In genomic region chr20:59040682-59041081, GRCh38 we compare ENCODE assay signal across 12 cellular contexts. TPM values are rescaled to one million over a fixed set of nuclear protein-coding genes. Genes with fewer than 3 reads are reported as not detected.
DNase-seq lines count a peak whose midpoint lies in the region; ATAC-seq, FAIRE-seq and TF ChIP-seq lines count a peak whose summit lies in the region.
"Had no signal": no experiment of that assay in that cellular context is flagged by ENCODE, and none has a peak within 500 bp of the region (broad histone marks: within the 10 kb centered on the region; RNA-seq: fewer than 3 reads in every experiment).

No MANE protein-coding gene starts in this region.

- H3K27ac ChIP-seq in KMS-11 (no peak overlapping the region), astrocyte (ENCODE audit: low read depth, low read length) (no peak overlapping the region)

- intact Hi-C loops in Caco-2 (cut with micrococcal nuclease; ENCODE audit: unreplicated experiment): no loop called here
- intact Hi-C loops in natural killer cell (cut with micrococcal nuclease): no loop called here

- H2AFZ ChIP-seq in KMS-11 (ENCODE audit: low read depth) (no peak overlapping the region), astrocyte (ENCODE audit: low read depth, low read length) (no peak overlapping the region)

- H3K36me3 ChIP-seq in Caco-2 (ENCODE audit: control insufficient read depth, insufficient read depth, low read length) (peaks cover 13% of the 10 kb centered on the region), KMS-11 (ENCODE audit: insufficient read depth) (peaks cover 25% of the 10 kb centered on the region; the same call in 1 of the 2 replicates), astrocyte (ENCODE audit: insufficient read depth, low read length) (peaks cover 20% of the 10 kb centered on the region)

- H3K27ac Mint-ChIP-seq in Caco-2 (ENCODE audit: unreplicated experiment) (peak overlapping the region; percentile 20), astrocyte (ENCODE audit: unreplicated experiment) (no peak overlapping the region), natural killer cell (peak overlapping the region in 1 of 2 donors; percentile 84)

- POLR2A ChIA-PET in Caco-2 (lab: Charles Lee): interaction anchor here (3.2 kb wide), 1 partner anchor 9 kb away, joined by 56 read pairs; the partner anchor contains the start of gene ATP5F1E

- no peaks in the 10 kb centered on the region for H3K9me3 ChIP-seq in Caco-2
- H3K9me3 ChIP-seq in astrocyte (ENCODE audit: insufficient read depth, low read depth, low read length): no peaks in the 10 kb centered on the region

- H3K27me3 Mint-ChIP-seq in Caco-2 (ENCODE audit: insufficient read depth, unreplicated experiment): no peaks in the 10 kb centered on the region
- H3K27me3 Mint-ChIP-seq in astrocyte (ENCODE audit: low read depth, unreplicated experiment): no peaks in the 10 kb centered on the region
- H3K27me3 Mint-ChIP-seq in natural killer cell (ENCODE audit: low read depth in 2 of 2): no peaks in the 10 kb centered on the region

- H3K27me3 ChIP-seq in Caco-2 (replicated peaks; ENCODE audit: control insufficient read depth, insufficient read depth, low read length) (no peaks in the 10 kb centered on the region), KMS-11 (ENCODE audit: insufficient read depth, low read depth) (no peaks in the 10 kb centered on the region), astrocyte (ENCODE audit: insufficient read depth, low read length) (no peaks in the 10 kb centered on the region)

- H3K79me2 ChIP-seq in KMS-11 (ENCODE audit: insufficient read depth, low read depth): peaks cover 62% of the 10 kb centered on the region
- peaks cover 63% of the 10 kb centered on the region for H3K79me2 ChIP-seq in astrocyte (ENCODE audit: insufficient read depth, low read length)

- TF ChIP-seq CTCF in Caco-2 (IDR thresholded peaks at IDR 0.05; ENCODE audit: insufficient read depth in 1 of 2, low read depth in 1 of 2, low read length in 1 of 2, severe bottlenecking in 1 of 2, unreplicated experiment in 1 of 2) (no peak), KMS-11 (conservative IDR thresholded peaks at IDR 0.05; ENCODE audit: low read depth, low read length) (no peak), astrocyte (IDR thresholded peaks at IDR 0.05; ENCODE audit: insufficient read depth, low read depth, low read length) (no peak), natural killer cell (IDR thresholded peaks at IDR 0.05) (no peak)

- peaks cover 35% of the 10 kb centered on the region for H3K4me1 ChIP-seq in Caco-2
- H3K4me1 ChIP-seq in KMS-11 (ENCODE audit: low read depth, poor library complexity, severe bottlenecking): peaks cover 39% of the 10 kb centered on the region
- H3K4me1 ChIP-seq in astrocyte (ENCODE audit: insufficient read depth, low read length): no peaks in the 10 kb centered on the region

- no peak for ATAC-seq in natural killer cell

- peak overlapping the region; percentile 70 for H3K4me3 Mint-ChIP-seq in Caco-2 (ENCODE audit: unreplicated experiment)
- H3K4me3 Mint-ChIP-seq in astrocyte (ENCODE audit: unreplicated experiment): peak overlapping the region; percentile 73
- peak overlapping the region; percentile 91 for H3K4me3 Mint-ChIP-seq in natural killer cell

- H3K4me1 Mint-ChIP-seq in Caco-2 (ENCODE audit: low read depth, unreplicated experiment) (peaks cover 22% of the 10 kb centered on the region), astrocyte (ENCODE audit: low read depth, unreplicated experiment) (peaks cover 22% of the 10 kb centered on the region), natural killer cell (peaks cover 35 to 39% of the 10 kb centered on the region in 2 donors)

- CTCF ChIA-PET in Caco-2 (lab: Charles Lee): interaction anchor here (1.1 kb wide), 2 partner anchors 8 to 182 kb away, joined by 5 to 8 read pairs; partner anchors contain the start of gene ATP5F1E

- no peak for DNase-seq in Caco-2
- DNase-seq in astrocyte (ENCODE audit: low read depth): no peak
- no peak for DNase-seq in natural killer cell
- DNase-seq in medulla oblongata (ENCODE audit: extremely low spot score): no peak
- no peak for DNase-seq in MV-4-11 (lab: John Stamatoyannopoulos, UW)
- no peak for DNase-seq in glomerular visceral epithelial cell (ENCODE audit: extremely low spot score)
- DNase-seq in NCI-H526 treated with DMSO at 0.1 percent for 48 hours (lab: John Stamatoyannopoulos, UW): no peak
- DNase-seq: amniotic stem cell, DMS79 treated with DMSO at 0.1 percent for 48 hours had no signal

- H3K4me2 ChIP-seq in KMS-11 (peak overlapping the region; percentile 19; the same call in 1 of the 2 replicates), astrocyte (ENCODE audit: low read length) (peak overlapping the region; percentile 92)

- H3K9me3 Mint-ChIP-seq in Caco-2 (ENCODE audit: unreplicated experiment) (no peaks in the 10 kb centered on the region), astrocyte (ENCODE audit: unreplicated experiment) (no peaks in the 10 kb centered on the region), natural killer cell (no peaks in the 10 kb centered on the region)

- H4K20me1 ChIP-seq in KMS-11 (ENCODE audit: insufficient read depth): no peaks in the 10 kb centered on the region
- peaks cover 16% of the 10 kb centered on the region for H4K20me1 ChIP-seq in astrocyte (ENCODE audit: insufficient read depth, low read length)

- FAIRE-seq in astrocyte (lab: Jason Lieb, UNC): no peak
- FAIRE-seq: TTC549 had no signal

- H3K36me3 Mint-ChIP-seq in Caco-2 (ENCODE audit: insufficient read depth, unreplicated experiment) (peaks cover 52% of the 10 kb centered on the region), astrocyte (ENCODE audit: low read depth, unreplicated experiment) (peaks cover 12% of the 10 kb centered on the region), natural killer cell (peaks cover 17% of the 10 kb centered on the region)

- H3K4me3 ChIP-seq in Caco-2 (ENCODE audit: low read depth, low read length) (peak overlapping the region; percentile 89), KMS-11 (IDR thresholded peaks at IDR 0.05; ENCODE audit: insufficient read depth, low read depth, low read length) (no peak overlapping the region), astrocyte (ENCODE audit: insufficient read depth, low read depth, low read length) (no peak overlapping the region)

- no TSS peak for BruUV-seq in Caco-2 (replicated peaks; lab: Mats Ljungman, UMichigan)

- no peak overlapping the region for H3K9ac ChIP-seq in KMS-11
- H3K9ac ChIP-seq in astrocyte (ENCODE audit: low read length): no peak overlapping the region

RNA-seq across cellular contexts. Expression of gene PRELID3B, which starts 1.9 kb away (rescaled TPM):
- 170 and 171 TPM in 2 replicates for total RNA-seq in Caco-2 (2022)
- total RNA-seq in astrocyte: 55.1 and 68.8 TPM in 2 replicates
- 10 to 100 TPM; 49.3 to 51.6 (median 51.4) TPM for total RNA-seq in natural killer cell

RNA-seq across cellular contexts. Expression of gene ATP5F1E, which starts 8.5 kb away (rescaled TPM):
- total RNA-seq in Caco-2 (2022): 181 and 186 TPM in 2 replicates
- total RNA-seq in astrocyte: 91.0 and 94.4 TPM in 2 replicates
- 10 to 100 TPM; 45.9 to 58.0 (median 50.8) TPM for total RNA-seq in natural killer cell

RNA-seq across cellular contexts. Expression of gene TUBB1, which starts 21.5 kb away (rescaled TPM):
- 0.16 and 0.18 TPM in 2 replicates for total RNA-seq in Caco-2 (2022)
- not detected in 2 replicates for total RNA-seq in astrocyte
- 10 to 100 TPM in 2 of 3 donors, 1 to 10 TPM in 1; 4.3 to 46.9 (median 18.8) TPM for total RNA-seq in natural killer cell
- total RNA-seq: kidney epithelial cell had no signal

RNA-seq across cellular contexts. Expression of gene CTSZ, which starts 33.6 kb away (rescaled TPM):
- 202 and 228 TPM in 2 replicates for total RNA-seq in Caco-2 (2022)
- 112 and 126 TPM in 2 replicates for total RNA-seq in astrocyte
- 10 to 100 TPM; 30.5 to 52.5 (median 42.3) TPM for total RNA-seq in natural killer cell

RNA-seq across cellular contexts. Expression of gene NELFCD, which starts 59.6 kb away (rescaled TPM):
- total RNA-seq in Caco-2 (2022) (230 TPM in 2 replicates), astrocyte (56.7 and 70.4 TPM in 2 replicates), natural killer cell (100 to 1,000 TPM in 1 of 3 donors, 10 to 100 TPM in 2; 75.7 to 105 (median 92.6) TPM)
